Comparison of ENCODE assay signal across 18 cellular contexts in genomic region chr2:98277156-98277859, GRCh38.
"Had no signal": no experiment of that assay in that cellular context is flagged by ENCODE, and none has a peak within 500 bp of the region (broad histone marks: within the 10 kb centered on the region; RNA-seq: fewer than 3 reads in every experiment).

No MANE protein-coding gene starts in this region.

- H3K27me3 ChIP-seq: upper lobe of right lung had no signal

- H3K36me3 ChIP-seq: left ventricle myocardium inferior, thoracic aorta, upper lobe of right lung, WERI-Rb-1 had no signal

- H2AFZ ChIP-seq: parathyroid adenoma had no signal

- H3K9ac ChIP-seq: parathyroid adenoma had no signal

- H3K27ac ChIP-seq: left ventricle myocardium inferior, parathyroid adenoma, upper lobe of right lung, WERI-Rb-1 had no signal

- H3K9me3 ChIP-seq: thoracic aorta, upper lobe of right lung had no signal

- DNase-seq: activated CD4-positive, alpha-beta T cell treated with anti-CD3 and anti-CD28 coated beads, Interleukin-2, amount 10 ng/mL, durations not matched to agents 7 days and 5 days; activated CD4-positive, CD25-positive, alpha-beta regulatory T cell treated with anti-CD3 and anti-CD28 coated beads, Interleukin-2, amount 50 U/mL, for 72 hours; activated CD8-positive, alpha-beta T cell treated with anti-CD3 and anti-CD28 coated beads, Interleukin-2, amount 10 ng/mL, durations not matched to agents 7 days and 5 days; activated gamma-delta T cell; aorta; effector CD4-positive, alpha-beta T cell; erythroblast; foreskin fibroblast; left ventricle myocardium inferior; natural killer cell; stimulated activated CD4-positive, alpha-beta T cell treated with anti-CD3 and anti-CD28 coated beads, Interleukin-2, amount 100 ng/mL, for 48 hours; stimulated activated naive CD4-positive, alpha-beta T cell; T-helper 1 cell; upper lobe of right lung; WERI-Rb-1 had no signal

- H3K4me3 ChIP-seq: left ventricle myocardium inferior, smooth muscle cell, thoracic aorta, upper lobe of right lung had no signal

- H3K79me2 ChIP-seq: parathyroid adenoma had no signal

- H3K4me2 ChIP-seq: smooth muscle cell had no signal

- H3K4me1 ChIP-seq: left ventricle myocardium inferior, parathyroid adenoma, upper lobe of right lung had no signal
